35 cellular contexts compared by ENCODE assay signal in genomic region chr10:99353182-99353581, GRCh38. TPM values are rescaled to one million over a fixed set of nuclear protein-coding genes. Genes with fewer than 3 reads are reported as not detected.
"Had no signal": no experiment of that assay in that cellular context is flagged by ENCODE, and none has a peak within 500 bp of the region (broad histone marks: within the 10 kb centered on the region; RNA-seq: fewer than 3 reads in every experiment).

No MANE protein-coding gene starts in this region.

- H3K36me3 ChIP-seq: MG63 had no signal

- H3K27me3 ChIP-seq: MG63 had no signal

- DNase-seq: Karpas-422, Kasumi-1, MG63, MM.1S, MV-4-11, NCI-H1048, NCI-H1092, NCI-H1092 treated with DMSO at 0.1 percent for 48 hours, NCI-H1105, NCI-H1105 treated with DMSO at 0.1 percent for 48 hours, NCI-H1417, NCI-H1417 treated with DMSO at 0.1 percent for 48 hours, NCI-H1436, NCI-H1436 treated with DMSO at 0.1 percent for 48 hours, NCI-H146, NCI-H1694, NCI-H1694 treated with DMSO at 0.1 percent for 48 hours, NCI-H187, NCI-H187 treated with DMSO at 0.1 percent for 48 hours, NCI-H1930, NCI-H2029, NCI-H2029 treated with DMSO at 0.1 percent for 48 hours, NCI-H2081, NCI-H2081 treated with DMSO at 0.1 percent for 48 hours, NCI-H2107, NCI-H2171, NCI-H2171 treated with DMSO at 0.1 percent for 48 hours, NCI-H2227 treated with DMSO at 0.1 percent for 48 hours, NCI-H226, NCI-H345, NCI-H446, NCI-H446 treated with DMSO at 0.1 percent for 48 hours, NCI-H510A had no signal

- H3K9me3 ChIP-seq: MG63 had no signal

- H3K27ac ChIP-seq: KMS-11 had no signal

- H3K4me2 ChIP-seq: KMS-11 had no signal

- H3K9ac ChIP-seq: KMS-11 had no signal

- H3K4me3 ChIP-seq: MG63 had no signal

RNA-seq across cellular contexts. Expression of gene CNNM1, which starts 24.0 kb away (rescaled TPM):
- total RNA-seq: MCF 10A had no signal
